8 cellular contexts compared by ENCODE assay signal in genomic region chr12:45655186-45655585, GRCh38.
DNase-seq lines count a peak whose midpoint lies in the region; ATAC-seq and TF ChIP-seq lines count a peak whose summit lies in the region.

No MANE protein-coding gene starts in this region.

- H3K4me3 Mint-ChIP-seq in CD4-positive, CD25-positive, alpha-beta regulatory T cell, result no peak overlapping the region
- no peak overlapping the region for H3K4me3 Mint-ChIP-seq in activated naive CD4-positive, alpha-beta T cell treated with anti-CD3 and anti-CD28 coated beads for 36 hours

- intact Hi-C loops in activated naive CD4-positive, alpha-beta T cell treated with anti-CD3 and anti-CD28 coated beads for 36 hours (cut with micrococcal nuclease), result loop anchor here (1.0 kb wide), 2 partner anchors 70 to 91 kb away; no protein-coding TSS in a partner anchor
- intact Hi-C loops in dorsolateral prefrontal cortex (cut with DNase I), result no loop called here

- H3K27ac Mint-ChIP-seq in CD4-positive, CD25-positive, alpha-beta regulatory T cell, result no peak overlapping the region
- H3K27ac Mint-ChIP-seq in activated naive CD4-positive, alpha-beta T cell treated with anti-CD3 and anti-CD28 coated beads for 36 hours, result no peak overlapping the region

- H3K4me2 ChIP-seq in OCI-LY1 (ENCODE audit: low read length), result no peak overlapping the region

- peaks cover 52% of the 10 kb centered on the region for H3K27me3 Mint-ChIP-seq in CD4-positive, CD25-positive, alpha-beta regulatory T cell
- H3K27me3 Mint-ChIP-seq in activated naive CD4-positive, alpha-beta T cell treated with anti-CD3 and anti-CD28 coated beads for 36 hours (ENCODE audit: low read depth), result peaks cover 2% of the 10 kb centered on the region

- peak; percentile 100 for ATAC-seq in CD4-positive, CD25-positive, alpha-beta regulatory T cell (ENCODE audit: low read depth in 2 of 2)
- ATAC-seq in HG02678 (IDR thresholded peaks at IDR 0.05; ENCODE audit: unreplicated experiment), result peak; percentile 84
- ATAC-seq in GM18519 (IDR thresholded peaks at IDR 0.05; ENCODE audit: low FRiP score, unreplicated experiment), result no peak
- no peak for ATAC-seq in GM21360 (IDR thresholded peaks at IDR 0.05; ENCODE audit: unreplicated experiment)

- no peak overlapping the region for H3K9ac ChIP-seq in OCI-LY1 (ENCODE audit: low read length)

- no peak overlapping the region for H2AFZ ChIP-seq in OCI-LY1 (ENCODE audit: low read length)

- H3K9me3 Mint-ChIP-seq in CD4-positive, CD25-positive, alpha-beta regulatory T cell, result peaks cover 0 to 2% (median 0%) of the 10 kb centered on the region in 7 donors
- H3K9me3 Mint-ChIP-seq in activated naive CD4-positive, alpha-beta T cell treated with anti-CD3 and anti-CD28 coated beads for 36 hours, result no peaks in the 10 kb centered on the region

- peak; percentile 21; the same call in 1 of the 2 replicates for TF ChIP-seq CTCF in OCI-LY1 (IDR thresholded peaks at IDR 0.05; ENCODE audit: low read length)
- no peak for TF ChIP-seq CTCF in neutrophil (IDR thresholded peaks at IDR 0.05)
- no peak for TF ChIP-seq CTCF in dorsolateral prefrontal cortex (IDR thresholded peaks at IDR 0.05 in 54 of 56, conservative IDR thresholded peaks at IDR 0.05 in 2 of 56; ENCODE audit: low read depth in 1 of 56, partially characterized antibody in 56 of 56)

- peaks cover 3% of the 10 kb centered on the region for H3K36me3 Mint-ChIP-seq in CD4-positive, CD25-positive, alpha-beta regulatory T cell
- H3K36me3 Mint-ChIP-seq in activated naive CD4-positive, alpha-beta T cell treated with anti-CD3 and anti-CD28 coated beads for 36 hours (ENCODE audit: low read depth), result no peaks in the 10 kb centered on the region

- H3K27ac ChIP-seq in CD4-positive, CD25-positive, alpha-beta regulatory T cell (ENCODE audit: insufficient read depth, low read length, poor library complexity, severe bottlenecking), result no peak overlapping the region
- H3K27ac ChIP-seq in OCI-LY1 (ENCODE audit: low read depth, low read length, poor library complexity, severe bottlenecking) (no peak overlapping the region), neutrophil (peak overlapping the region; percentile 57), dorsolateral prefrontal cortex (no peak overlapping the region)

- no peaks in the 10 kb centered on the region for H3K9me2 ChIP-seq in OCI-LY1 (ENCODE audit: low read depth, low read length)

- H3K4me1 Mint-ChIP-seq in CD4-positive, CD25-positive, alpha-beta regulatory T cell, result peaks cover 0 to 5% (median 3%) of the 10 kb centered on the region in 4 donors
- H3K4me1 Mint-ChIP-seq in activated naive CD4-positive, alpha-beta T cell treated with anti-CD3 and anti-CD28 coated beads for 36 hours (ENCODE audit: low read depth), result peaks cover 2% of the 10 kb centered on the region

- peaks cover 9% of the 10 kb centered on the region for H3K27me3 ChIP-seq in CD4-positive, CD25-positive, alpha-beta regulatory T cell (ENCODE audit: control insufficient read depth, insufficient read depth, low read length)
- H3K27me3 ChIP-seq in OCI-LY1 (ENCODE audit: insufficient read depth, low read length) (no peaks in the 10 kb centered on the region), neutrophil (no peaks in the 10 kb centered on the region), dorsolateral prefrontal cortex (no peaks in the 10 kb centered on the region)

- DNase-seq in CD4-positive, CD25-positive, alpha-beta regulatory T cell, result peak; percentile 27 to 79 (median 67)
- peak; percentile 70 for DNase-seq in activated naive CD4-positive, alpha-beta T cell treated with anti-CD3 and anti-CD28 coated beads for 36 hours
- no peak for DNase-seq in dorsolateral prefrontal cortex

- CTCF ChIA-PET in activated naive CD4-positive, alpha-beta T cell treated with anti-CD3 and anti-CD28 coated beads for 36 hours (lab: Charles Lee), result interaction anchor here (1.0 to 2.2 kb wide), 5 partner anchors 14 to 71 kb away, joined by 3 to 6 read pairs (median 4); no protein-coding TSS in a partner anchor

- no peaks in the 10 kb centered on the region for H3K9me3 ChIP-seq in CD4-positive, CD25-positive, alpha-beta regulatory T cell (ENCODE audit: control insufficient read depth in 2 of 2, low read length in 2 of 2)
- H3K9me3 ChIP-seq in OCI-LY1 (ENCODE audit: low read length) (no peaks in the 10 kb centered on the region), neutrophil (no peaks in the 10 kb centered on the region)

- H3K79me2 ChIP-seq in OCI-LY1 (ENCODE audit: insufficient read depth, low read length), result no peaks in the 10 kb centered on the region

- H3K4me3 ChIP-seq in CD4-positive, CD25-positive, alpha-beta regulatory T cell (ENCODE audit: low read depth, low read length), result no peak overlapping the region
- H3K4me3 ChIP-seq in OCI-LY1 (ENCODE audit: low read depth, low read length, poor library complexity, severe bottlenecking), result no peak overlapping the region
- H3K4me3 ChIP-seq in neutrophil (ENCODE audit: low read depth in 1 of 2, low read length in 1 of 2), result no peak overlapping the region
- no peak overlapping the region for H3K4me3 ChIP-seq in dorsolateral prefrontal cortex

- H3K4me1 ChIP-seq in CD4-positive, CD25-positive, alpha-beta regulatory T cell (ENCODE audit: control insufficient read depth, insufficient read depth, low read length, poor library complexity, severe bottlenecking), result no peaks in the 10 kb centered on the region
- H3K4me1 ChIP-seq in OCI-LY1 (ENCODE audit: insufficient read depth, low read length, severe bottlenecking) (no peaks in the 10 kb centered on the region), neutrophil (ENCODE audit: control insufficient read depth in 1 of 2, insufficient read depth in 1 of 2, low read depth in 1 of 2, low read length in 1 of 2) (peaks cover 22 to 24% of the 10 kb centered on the region in 2 experiments)

- no peaks in the 10 kb centered on the region for H3K36me3 ChIP-seq in CD4-positive, CD25-positive, alpha-beta regulatory T cell (ENCODE audit: control insufficient read depth, insufficient read depth, low read length)
- H3K36me3 ChIP-seq in OCI-LY1 (ENCODE audit: insufficient read depth, low read length) (no peaks in the 10 kb centered on the region), neutrophil (no peaks in the 10 kb centered on the region)

- H4K20me1 ChIP-seq in OCI-LY1 (ENCODE audit: insufficient read depth, low read length), result no peaks in the 10 kb centered on the region

- H3F3A ChIP-seq in OCI-LY1 (ENCODE audit: insufficient read depth, low read length), result no peaks in the 10 kb centered on the region

Comparison
In these comparisons a context has a peak if more than half of its experiments do, and no peak if none do; other contexts are left out.
1. ATAC-seq: peak in CD4-positive, CD25-positive, alpha-beta regulatory T cell (2 of 2) and HG02678 (single experiment); none in GM18519 (single experiment) and GM21360 (single experiment).
2. DNase-seq: peak in CD4-positive, CD25-positive, alpha-beta regulatory T cell (3 of 3) and activated naive CD4-positive, alpha-beta T cell treated with anti-CD3 and anti-CD28 coated beads for 36 hours (single experiment); none in dorsolateral prefrontal cortex (0 of 10).